In the genomic region with DNA sequence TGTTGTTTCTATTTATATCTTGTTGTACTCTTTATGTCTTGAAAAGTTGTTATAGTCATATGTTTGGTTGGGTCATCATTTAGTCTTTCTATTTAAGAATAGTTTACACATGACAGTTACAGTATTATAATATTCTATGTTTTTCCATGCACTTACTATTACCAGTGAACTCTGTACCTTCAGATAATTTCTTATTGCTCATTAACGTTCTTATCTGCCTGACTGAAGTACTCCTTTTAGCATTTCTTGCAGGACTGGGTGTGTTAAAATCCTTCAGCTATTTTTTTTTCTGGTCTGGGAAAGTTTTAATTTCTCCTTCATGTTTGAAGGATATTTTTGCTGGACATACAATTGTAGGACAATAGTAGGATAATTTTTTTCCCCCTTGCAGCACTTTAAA, we compare ENCODE assay signal across 27 cellular contexts.
"Had no signal": no experiment of that assay in that cellular context is flagged by ENCODE, and none has a peak within 500 bp of the region (broad histone marks: within the 10 kb centered on the region; RNA-seq: fewer than 3 reads in every experiment).

No MANE protein-coding gene starts in this region.

- DNase-seq: islet precursor cell; kidney glomerular epithelial cell; left cardiac atrium; left lung; lower lobe of right lung; mammary epithelial cell; mesenchymal stem cell; naive B cell; natural killer cell; nephron progenitor cell; occipital lobe; right lobe of liver; stimulated activated CD4-positive, alpha-beta T cell treated with anti-CD3 and anti-CD28 coated beads, Interleukin-12 subunit alpha, Interleukin-12 subunit beta, amount 100 ng/mL, for 4 hours; stimulated activated CD4-positive, alpha-beta T cell treated with anti-CD3 and anti-CD28 coated beads, Interleukin-15, amount 100 ng/mL, for 24 hours; stimulated activated CD4-positive, alpha-beta T cell treated with anti-CD3 and anti-CD28 coated beads, Interleukin-2, amount 100 ng/mL, for 24 hours; stimulated activated CD4-positive, alpha-beta T cell treated with anti-CD3 and anti-CD28 coated beads, Interleukin-4, amount 100 ng/mL, for 1 hour; stimulated activated naive B cell treated with anti-CD40 and anti-IgM and Interleukin-4, amounts not matched to agents 10 μg/mL and 1 μg/mL and 100 μg/mL, for 72 hours; stimulated activated naive CD8-positive, alpha-beta T cell treated with anti-CD3 and anti-CD28 coated beads, Interleukin-15, Interleukin-2, amounts not matched to agents 100 U/mL and 50 U/mL, for 24 hours; stomach; testis; thyroid gland; transverse colon; upper lobe of left lung had no signal

- H3K4me1 ChIP-seq: left lung, lower lobe of right lung, neural progenitor cell, right atrium auricular region, right lobe of liver, stomach, testis, thyroid gland, transverse colon, upper lobe of left lung, vagina had no signal

- H3K27ac ChIP-seq: left lung, lower lobe of right lung, neural progenitor cell, neutrophil, right atrium auricular region, right lobe of liver, stomach, testis, thyroid gland, upper lobe of left lung, vagina had no signal

- ATAC-seq: left cardiac atrium; left lung; lower lobe of right lung; natural killer cell; right lobe of liver; stimulated activated naive B cell treated with anti-CD40 and anti-IgM and Interleukin-4, amounts not matched to agents 10 μg/mL and 1 μg/mL and 100 μg/mL, for 72 hours; stimulated activated naive CD8-positive, alpha-beta T cell treated with anti-CD3 and anti-CD28 coated beads, Interleukin-15, Interleukin-2, amounts not matched to agents 100 U/mL and 50 U/mL, for 24 hours had no signal

- H3K9ac ChIP-seq: neural progenitor cell had no signal

- H3K4me3 ChIP-seq: left lung, lower lobe of right lung, neural progenitor cell, right atrium auricular region, right lobe of liver, stomach, testis, thyroid gland, transverse colon, upper lobe of left lung, vagina had no signal

- H3K9me3 ChIP-seq: left lung, lower lobe of right lung, neutrophil, right lobe of liver, testis, thyroid gland, transverse colon, upper lobe of left lung, vagina had no signal

- H3K27me3 ChIP-seq: left lung, neural progenitor cell, neutrophil, right atrium auricular region, right lobe of liver, stomach, testis, thyroid gland, transverse colon, upper lobe of left lung, vagina had no signal

- H3K36me3 ChIP-seq: left lung, lower lobe of right lung, neural progenitor cell, neutrophil, right atrium auricular region, right lobe of liver, stomach, thyroid gland, transverse colon, upper lobe of left lung, vagina had no signal
